Comparison of ENCODE assay signal across 3 cellular contexts in the genomic region with DNA sequence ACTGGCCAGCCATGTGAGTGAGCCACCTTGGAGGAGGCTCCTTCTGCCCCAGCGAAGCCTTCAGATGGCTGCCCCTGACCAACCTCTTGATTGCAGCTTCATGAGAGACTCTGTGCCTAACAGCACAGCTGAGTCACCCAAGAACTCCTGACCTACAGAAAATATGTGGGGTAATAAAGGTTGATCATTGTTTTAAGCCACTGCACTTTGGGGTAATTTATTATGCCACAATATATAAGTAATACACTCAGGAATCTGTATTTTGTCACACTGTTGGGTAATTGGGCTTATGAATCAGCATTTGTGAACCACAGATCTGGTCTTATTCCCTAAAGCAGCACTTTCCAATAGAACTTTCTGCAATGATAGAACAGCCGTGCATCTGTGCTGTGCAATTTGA.
TF ChIP-seq lines count a peak whose summit lies in the region.

No MANE protein-coding gene starts in this region.

TF ChIP-seq in HCT116, 20 proteins besides CTCF, POLR2A, EP300 and RAD21:
- TF ChIP-seq ZFX (IDR thresholded peaks at IDR 0.05) (no peak), SIN3A (IDR thresholded peaks at IDR 0.05; ENCODE audit: low read depth) (no peak), ELF1 (IDR thresholded peaks at IDR 0.05; ENCODE audit: borderline replicate concordance, low read depth) (no peak), JUND (IDR thresholded peaks at IDR 0.05) (no peak), CEBPB (IDR thresholded peaks at IDR 0.05; ENCODE audit: low read depth) (no peak; the same call in 1 of the 2 replicates), FOSL1 (IDR thresholded peaks at IDR 0.05; ENCODE audit: low read depth) (no peak), TCF7L2 (IDR thresholded peaks at IDR 0.05; ENCODE audit: borderline replicate concordance, extremely low read depth, insufficient read depth, insufficient read length) (no peak), YY1 (IDR thresholded peaks at IDR 0.05; ENCODE audit: extremely low read depth, insufficient replicate concordance, low read depth, low read length) (no peak), EZH2phosphoT487 (IDR thresholded peaks at IDR 0.05; ENCODE audit: borderline replicate concordance) (no peak), CBX3 (IDR thresholded peaks at IDR 0.05; ENCODE audit: low read depth) (no peak), EGR1 (IDR thresholded peaks at IDR 0.05; ENCODE audit: low read depth) (no peak), REST (IDR thresholded peaks at IDR 0.05; ENCODE audit: low read depth) (no peak)
- TF ChIP-seq, protein P1, sequence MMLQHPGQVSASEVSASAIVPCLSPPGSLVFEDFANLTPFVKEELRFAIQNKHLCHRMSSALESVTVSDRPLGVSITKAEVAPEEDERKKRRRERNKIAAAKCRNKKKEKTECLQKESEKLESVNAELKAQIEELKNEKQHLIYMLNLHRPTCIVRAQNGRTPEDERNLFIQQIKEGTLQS (IDR thresholded peaks at IDR 0.05), result no peak
- TF ChIP-seq, protein P2, sequence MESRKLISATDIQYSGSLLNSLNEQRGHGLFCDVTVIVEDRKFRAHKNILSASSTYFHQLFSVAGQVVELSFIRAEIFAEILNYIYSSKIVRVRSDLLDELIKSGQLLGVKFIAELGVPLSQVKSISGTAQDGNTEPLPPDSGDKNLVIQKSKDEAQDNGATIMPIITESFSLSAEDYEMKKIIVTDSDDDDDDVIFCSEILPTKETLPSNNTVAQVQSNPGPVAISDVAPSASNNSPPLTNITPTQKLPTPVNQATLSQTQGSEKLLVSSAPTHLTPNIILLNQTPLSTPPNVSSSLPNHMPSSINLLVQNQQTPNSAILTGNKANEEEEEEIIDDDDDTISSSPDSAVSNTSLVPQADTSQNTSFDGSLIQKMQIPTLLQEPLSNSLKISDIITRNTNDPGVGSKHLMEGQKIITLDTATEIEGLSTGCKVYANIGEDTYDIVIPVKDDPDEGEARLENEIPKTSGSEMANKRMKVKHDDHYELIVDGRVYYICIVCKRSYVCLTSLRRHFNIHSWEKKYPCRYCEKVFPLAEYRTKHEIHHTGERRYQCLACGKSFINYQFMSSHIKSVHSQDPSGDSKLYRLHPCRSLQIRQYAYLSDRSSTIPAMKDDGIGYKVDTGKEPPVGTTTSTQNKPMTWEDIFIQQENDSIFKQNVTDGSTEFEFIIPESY (IDR thresholded peaks at IDR 0.05; ENCODE audit: extremely low read depth, insufficient replicate concordance, low read length), result no peak
- TF ChIP-seq, protein P3, sequence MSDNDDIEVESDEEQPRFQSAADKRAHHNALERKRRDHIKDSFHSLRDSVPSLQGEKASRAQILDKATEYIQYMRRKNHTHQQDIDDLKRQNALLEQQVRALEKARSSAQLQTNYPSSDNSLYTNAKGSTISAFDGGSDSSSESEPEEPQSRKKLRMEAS (IDR thresholded peaks at IDR 0.05), result no peak

TF ChIP-seq in SK-N-SH, 30 proteins besides CTCF, POLR2A, EP300 and RAD21 (continues in another document):
- TF ChIP-seq MXI1 (IDR thresholded peaks at IDR 0.05; ENCODE audit: low read depth, low read length) (no peak), MEF2A (IDR thresholded peaks at IDR 0.05; ENCODE audit: borderline replicate concordance, low read depth) (no peak), GABPA (IDR thresholded peaks at IDR 0.05; ENCODE audit: low read depth) (no peak), TCF12 (IDR thresholded peaks at IDR 0.05) (no peak; the same call in 1 of the 2 replicates), RFX5 (IDR thresholded peaks at IDR 0.05; ENCODE audit: low read length) (no peak), RXRA (IDR thresholded peaks at IDR 0.05; ENCODE audit: borderline replicate concordance, low read depth) (no peak), ELF1 (IDR thresholded peaks at IDR 0.05) (no peak), IRF3 (IDR thresholded peaks at IDR 0.05; ENCODE audit: low read depth, low read length) (no peak), FOXJ3 (CRISPR knock-in tag; IDR thresholded peaks at IDR 0.05) (no peak), TAF1 (IDR thresholded peaks at IDR 0.05; ENCODE audit: borderline replicate concordance, low read depth, low read length) (no peak), SIN3A (IDR thresholded peaks at IDR 0.05; ENCODE audit: borderline replicate concordance, low read depth, low read length) (no peak), RCOR1 (IDR thresholded peaks at IDR 0.05; ENCODE audit: low read length) (no peak), FOSL2 (IDR thresholded peaks at IDR 0.05; ENCODE audit: borderline replicate concordance, low read depth) (peak; percentile 42), NRF1 (IDR thresholded peaks at IDR 0.05; ENCODE audit: low read depth, low read length) (no peak), NFIC (IDR thresholded peaks at IDR 0.05; ENCODE audit: borderline replicate concordance) (peak; percentile 17; the same call in 1 of the 2 replicates), TEAD4 (IDR thresholded peaks at IDR 0.05; ENCODE audit: borderline replicate concordance, insufficient read depth) (0 out of 2 replicates have a peak, but pooled peaks have one; percentile 37), EZH2phosphoT487 (IDR thresholded peaks at IDR 0.05; ENCODE audit: borderline replicate concordance, low read depth) (no peak), JUND (IDR thresholded peaks at IDR 0.05) (peak; percentile 41; the same call in 1 of the 2 replicates), GATA2 (CRISPR knock-in tag; IDR thresholded peaks at IDR 0.05) (no peak)
- TF ChIP-seq, protein P2 (IDR thresholded peaks at IDR 0.05; ENCODE audit: borderline replicate concordance, low read depth), result no peak
- TF ChIP-seq, protein P3 (IDR thresholded peaks at IDR 0.05; ENCODE audit: low read depth), result no peak
- TF ChIP-seq, protein P4, sequence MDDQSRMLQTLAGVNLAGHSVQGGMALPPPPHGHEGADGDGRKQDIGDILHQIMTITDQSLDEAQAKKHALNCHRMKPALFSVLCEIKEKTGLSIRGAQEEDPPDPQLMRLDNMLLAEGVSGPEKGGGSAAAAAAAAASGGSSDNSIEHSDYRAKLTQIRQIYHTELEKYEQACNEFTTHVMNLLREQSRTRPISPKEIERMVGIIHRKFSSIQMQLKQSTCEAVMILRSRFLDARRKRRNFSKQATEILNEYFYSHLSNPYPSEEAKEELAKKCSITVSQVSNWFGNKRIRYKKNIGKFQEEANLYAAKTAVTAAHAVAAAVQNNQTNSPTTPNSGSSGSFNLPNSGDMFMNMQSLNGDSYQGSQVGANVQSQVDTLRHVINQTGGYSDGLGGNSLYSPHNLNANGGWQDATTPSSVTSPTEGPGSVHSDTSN (IDR thresholded peaks at IDR 0.05), result peak; percentile 40

TF ChIP-seq in HepG2, 621 proteins besides CTCF, POLR2A, EP300 and RAD21:
- TF ChIP-seq MED8 (CRISPR knock-in tag; IDR thresholded peaks at IDR 0.05; ENCODE audit: insufficient replicate concordance) (no peak), BORCS8-MEF2B (CRISPR knock-in tag; IDR thresholded peaks at IDR 0.05) (no peak), KLF6 (CRISPR knock-in tag; IDR thresholded peaks at IDR 0.05) (no peak), MAF1 (CRISPR knock-in tag; IDR thresholded peaks at IDR 0.05; ENCODE audit: borderline replicate concordance) (no peak), GTF3A (CRISPR knock-in tag; conservative IDR thresholded peaks at IDR 0.05) (no peak), ZNF558 (CRISPR knock-in tag; IDR thresholded peaks at IDR 0.05; ENCODE audit: borderline replicate concordance) (no peak), ONECUT2 (CRISPR knock-in tag; IDR thresholded peaks at IDR 0.05) (no peak), ZNF710 (CRISPR knock-in tag; IDR thresholded peaks at IDR 0.05; ENCODE audit: borderline replicate concordance) (no peak), ELF1 (CRISPR knock-in tag; IDR thresholded peaks at IDR 0.05) (no peak)
- TF ChIP-seq, protein P5, sequence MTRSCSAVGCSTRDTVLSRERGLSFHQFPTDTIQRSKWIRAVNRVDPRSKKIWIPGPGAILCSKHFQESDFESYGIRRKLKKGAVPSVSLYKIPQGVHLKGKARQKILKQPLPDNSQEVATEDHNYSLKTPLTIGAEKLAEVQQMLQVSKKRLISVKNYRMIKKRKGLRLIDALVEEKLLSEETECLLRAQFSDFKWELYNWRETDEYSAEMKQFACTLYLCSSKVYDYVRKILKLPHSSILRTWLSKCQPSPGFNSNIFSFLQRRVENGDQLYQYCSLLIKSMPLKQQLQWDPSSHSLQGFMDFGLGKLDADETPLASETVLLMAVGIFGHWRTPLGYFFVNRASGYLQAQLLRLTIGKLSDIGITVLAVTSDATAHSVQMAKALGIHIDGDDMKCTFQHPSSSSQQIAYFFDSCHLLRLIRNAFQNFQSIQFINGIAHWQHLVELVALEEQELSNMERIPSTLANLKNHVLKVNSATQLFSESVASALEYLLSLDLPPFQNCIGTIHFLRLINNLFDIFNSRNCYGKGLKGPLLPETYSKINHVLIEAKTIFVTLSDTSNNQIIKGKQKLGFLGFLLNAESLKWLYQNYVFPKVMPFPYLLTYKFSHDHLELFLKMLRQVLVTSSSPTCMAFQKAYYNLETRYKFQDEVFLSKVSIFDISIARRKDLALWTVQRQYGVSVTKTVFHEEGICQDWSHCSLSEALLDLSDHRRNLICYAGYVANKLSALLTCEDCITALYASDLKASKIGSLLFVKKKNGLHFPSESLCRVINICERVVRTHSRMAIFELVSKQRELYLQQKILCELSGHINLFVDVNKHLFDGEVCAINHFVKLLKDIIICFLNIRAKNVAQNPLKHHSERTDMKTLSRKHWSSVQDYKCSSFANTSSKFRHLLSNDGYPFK (CRISPR knock-in tag; IDR thresholded peaks at IDR 0.05; ENCODE audit: borderline replicate concordance), result no peak
TF ChIP-seq in HepG2: peak in this region for 0.
